Comparison of ENCODE assay signal across 9 cellular contexts in genomic region chr11:107043242-107043991, GRCh38. TPM values are rescaled to one million over a fixed set of nuclear protein-coding genes. Genes with fewer than 3 reads are reported as not detected.
DNase-seq lines count a peak whose midpoint lies in the region; ATAC-seq, FAIRE-seq and TF ChIP-seq lines count a peak whose summit lies in the region.
"Had no signal": no experiment of that assay in that cellular context is flagged by ENCODE, and none has a peak within 500 bp of the region (broad histone marks: within the 10 kb centered on the region; RNA-seq: fewer than 3 reads in every experiment).

No MANE protein-coding gene starts in this region.

- H3K36me3 ChIP-seq in thyroid gland (no peaks in the 10 kb centered on the region), small intestine (ENCODE audit: control insufficient read depth in 2 of 2, insufficient read depth in 2 of 2, low read length in 2 of 2) (no peaks in the 10 kb centered on the region)

- TF ChIP-seq CTCF in thyroid gland (IDR thresholded peaks at IDR 0.05) = no peak

- peak; percentile 60 for DNase-seq in SW480 (ENCODE audit: low spot score)
- DNase-seq in stimulated activated effector memory CD8-positive, alpha-beta T cell treated with anti-CD3 and anti-CD28 coated beads, Interleukin-12 subunit alpha, Interleukin-12 subunit beta, amount 100 ng/mL, for 72 hours (ENCODE audit: low spot score in 2 of 2) = no peak
- no peak for DNase-seq in thyroid gland
- DNase-seq in small intestine = no peak
- no peak for DNase-seq in pons (ENCODE audit: low spot score)

- no peak overlapping the region for H3K4me3 Mint-ChIP-seq in stimulated activated effector memory CD8-positive, alpha-beta T cell treated with anti-CD3 and anti-CD28 coated beads, Interleukin-12 subunit alpha, Interleukin-12 subunit beta, amount 100 ng/mL, for 72 hours
- H3K4me3 Mint-ChIP-seq: T-helper 1 cell treated with Interleukin-12 subunit alpha and Interleukin-12 subunit beta and Interleukin-4 antibody, amounts not matched to agents 30 μg/mL and 1 μg/mL, for 36 hours had no signal

- H3K4me1 ChIP-seq in thyroid gland (no peaks in the 10 kb centered on the region), small intestine (ENCODE audit: control insufficient read depth in 2 of 2, insufficient read depth in 1 of 2, low read depth in 1 of 2, low read length in 1 of 2) (no peaks in the 10 kb centered on the region)

- H3K27ac ChIP-seq in thyroid gland = no peak overlapping the region
- no peak overlapping the region for H3K27ac ChIP-seq in small intestine (ENCODE audit: low read depth in 1 of 2, low read length in 1 of 2)

- FAIRE-seq in small intestine (lab: Jason Lieb, UNC) = no peak
- FAIRE-seq: islet of Langerhans had no signal

- TF ChIP-seq POLR2A in thyroid gland (IDR thresholded peaks at IDR 0.05) = no peak

- H3K4me1 Mint-ChIP-seq in stimulated activated effector memory CD8-positive, alpha-beta T cell treated with anti-CD3 and anti-CD28 coated beads, Interleukin-12 subunit alpha, Interleukin-12 subunit beta, amount 100 ng/mL, for 72 hours = no peaks in the 10 kb centered on the region

- ATAC-seq in GM19328 (IDR thresholded peaks at IDR 0.05; ENCODE audit: unreplicated experiment) (peak; percentile 74), HG03066 (IDR thresholded peaks at IDR 0.05; ENCODE audit: low read depth, unreplicated experiment) (peak; percentile 63)
- peak; percentile 65 for ATAC-seq in stimulated activated effector memory CD8-positive, alpha-beta T cell treated with anti-CD3 and anti-CD28 coated beads, Interleukin-12 subunit alpha, Interleukin-12 subunit beta, amount 100 ng/mL, for 72 hours

- H3K9me3 Mint-ChIP-seq in stimulated activated effector memory CD8-positive, alpha-beta T cell treated with anti-CD3 and anti-CD28 coated beads, Interleukin-12 subunit alpha, Interleukin-12 subunit beta, amount 100 ng/mL, for 72 hours = peaks cover 13% of the 10 kb centered on the region

- no peak overlapping the region for H3K4me3 ChIP-seq in thyroid gland (replicated peaks in 1 of 3)
- H3K4me3 ChIP-seq in small intestine (ENCODE audit: low read depth in 1 of 2, low read length in 2 of 2) = no peak overlapping the region

- intact Hi-C loops in thyroid gland (cut with DNase I) = no loop called here

- H3K27me3 ChIP-seq in thyroid gland = no peaks in the 10 kb centered on the region
- no peaks in the 10 kb centered on the region for H3K27me3 ChIP-seq in small intestine (ENCODE audit: control insufficient read depth in 2 of 2, insufficient read depth in 2 of 2, low read length in 2 of 2)

- H3K36me3 Mint-ChIP-seq in stimulated activated effector memory CD8-positive, alpha-beta T cell treated with anti-CD3 and anti-CD28 coated beads, Interleukin-12 subunit alpha, Interleukin-12 subunit beta, amount 100 ng/mL, for 72 hours = no peaks in the 10 kb centered on the region

- H3K9me3 ChIP-seq in thyroid gland (no peaks in the 10 kb centered on the region), small intestine (ENCODE audit: control insufficient read depth, low read depth) (no peaks in the 10 kb centered on the region)

- 52 to 58% methylated on average over 4 of the region's 4 CpGs for WGBS in thyroid gland, 2 donors
- 50 to 63% (median 61%) methylated on average over 4 of the region's 4 CpGs for WGBS in small intestine, 3 donors

- no peak overlapping the region for H3K27ac Mint-ChIP-seq in stimulated activated effector memory CD8-positive, alpha-beta T cell treated with anti-CD3 and anti-CD28 coated beads, Interleukin-12 subunit alpha, Interleukin-12 subunit beta, amount 100 ng/mL, for 72 hours
- H3K27ac Mint-ChIP-seq: T-helper 1 cell treated with Interleukin-12 subunit alpha and Interleukin-12 subunit beta and Interleukin-4 antibody, amounts not matched to agents 30 μg/mL and 1 μg/mL, for 36 hours had no signal

RNA-seq across cellular contexts. Expression of gene GUCY1A2, which starts 25.1 kb away (rescaled TPM):
- 1 to 10 TPM; 1.4 to 6.8 (median 1.9) TPM for total RNA-seq in thyroid gland
- 1 to 10 TPM in 1 of 3 donors, under 1 TPM in 1, not detected in 1; under 0.01 to 1.0 TPM for polyA plus RNA-seq in small intestine
